In the genomic region with DNA sequence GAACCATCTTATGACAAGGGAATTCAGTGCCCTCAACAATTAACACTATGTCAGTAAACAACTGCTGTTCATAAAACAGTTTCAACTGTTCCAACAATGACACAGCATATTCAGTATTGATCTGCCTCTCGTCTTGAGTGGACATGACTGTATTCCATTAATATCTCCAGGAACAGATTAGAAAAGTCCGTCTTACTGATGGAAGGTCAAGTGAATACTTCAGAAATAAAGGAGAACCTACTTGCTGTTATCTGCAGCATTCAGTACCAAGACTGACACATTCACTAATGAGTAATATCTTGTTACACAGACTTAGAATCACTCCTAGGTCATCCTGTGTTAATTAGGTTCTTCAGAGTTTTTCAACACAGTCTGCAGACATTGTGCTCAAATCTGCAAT, we compare ENCODE assay signal across 8 cellular contexts. TPM values are rescaled to one million over a fixed set of nuclear protein-coding genes. Genes with fewer than 3 reads are reported as not detected.
DNase-seq lines count a peak whose midpoint lies in the region; ATAC-seq and TF ChIP-seq lines count a peak whose summit lies in the region.

No MANE protein-coding gene starts in this region.

- peaks cover 41% of the 10 kb centered on the region for H3K4me1 ChIP-seq in CD4-positive, CD25-positive, alpha-beta regulatory T cell (ENCODE audit: control insufficient read depth, insufficient read depth, low read length, poor library complexity, severe bottlenecking)

- peaks cover 19% of the 10 kb centered on the region for H3K36me3 Mint-ChIP-seq in CD4-positive, CD25-positive, alpha-beta regulatory T cell
- peaks cover 63% of the 10 kb centered on the region for H3K36me3 Mint-ChIP-seq in activated T-helper 17 cell treated with anti-CD3 and anti-CD28 coated beads, Interleukin-2, amount 50 U/mL, for 72 hours (ENCODE audit: low read depth)
- H3K36me3 Mint-ChIP-seq in type B pancreatic cell: peaks cover 12% of the 10 kb centered on the region

- peak overlapping the region; percentile 12 to 61 (median 15) for H3K27ac Mint-ChIP-seq in CD4-positive, CD25-positive, alpha-beta regulatory T cell
- peak overlapping the region; percentile 6 for H3K27ac Mint-ChIP-seq in activated T-helper 17 cell treated with anti-CD3 and anti-CD28 coated beads, Interleukin-2, amount 50 U/mL, for 72 hours
- no peak overlapping the region for H3K27ac Mint-ChIP-seq in type B pancreatic cell

- no peak for TF ChIP-seq CTCF in type B pancreatic cell (conservative IDR thresholded peaks at IDR 0.05)

- peaks cover 37% of the 10 kb centered on the region for H3K36me3 ChIP-seq in CD4-positive, CD25-positive, alpha-beta regulatory T cell (ENCODE audit: control insufficient read depth, insufficient read depth, low read length)

- DNase-seq in CD4-positive, CD25-positive, alpha-beta regulatory T cell: peak in 1 of 3 donors; percentile 8
- peak; percentile 15 for DNase-seq in HCEC 1CT
- peak; percentile 30 for DNase-seq in left kidney (ENCODE audit: low read depth, low spot score)
- DNase-seq in cerebellum (ENCODE audit: low spot score): no peak
- no peak for DNase-seq in type B pancreatic cell (ENCODE audit: extremely low spot score, unreplicated experiment)

- H3K9me3 ChIP-seq in CD4-positive, CD25-positive, alpha-beta regulatory T cell (ENCODE audit: control insufficient read depth in 2 of 2, low read length in 2 of 2): no peaks in the 10 kb centered on the region

- peak overlapping the region in 3 of 4 donors; percentile 1 to 20 (median 4) for H3K4me3 Mint-ChIP-seq in CD4-positive, CD25-positive, alpha-beta regulatory T cell
- peak overlapping the region; percentile 11 for H3K4me3 Mint-ChIP-seq in activated T-helper 17 cell treated with anti-CD3 and anti-CD28 coated beads, Interleukin-2, amount 50 U/mL, for 72 hours
- no peak overlapping the region for H3K4me3 Mint-ChIP-seq in type B pancreatic cell

- no peaks in the 10 kb centered on the region for H3K27me3 Mint-ChIP-seq in CD4-positive, CD25-positive, alpha-beta regulatory T cell
- H3K27me3 Mint-ChIP-seq in activated T-helper 17 cell treated with anti-CD3 and anti-CD28 coated beads, Interleukin-2, amount 50 U/mL, for 72 hours: no peaks in the 10 kb centered on the region
- no peaks in the 10 kb centered on the region for H3K27me3 Mint-ChIP-seq in type B pancreatic cell

- no peaks in the 10 kb centered on the region for H3K9me3 Mint-ChIP-seq in CD4-positive, CD25-positive, alpha-beta regulatory T cell
- H3K9me3 Mint-ChIP-seq in activated T-helper 17 cell treated with anti-CD3 and anti-CD28 coated beads, Interleukin-2, amount 50 U/mL, for 72 hours: no peaks in the 10 kb centered on the region
- H3K9me3 Mint-ChIP-seq in type B pancreatic cell: no peaks in the 10 kb centered on the region

- no peaks in the 10 kb centered on the region for H3K27me3 ChIP-seq in CD4-positive, CD25-positive, alpha-beta regulatory T cell (ENCODE audit: control insufficient read depth, insufficient read depth, low read length)

- H3K4me3 ChIP-seq in CD4-positive, CD25-positive, alpha-beta regulatory T cell (ENCODE audit: low read depth, low read length): peak overlapping the region; percentile 40

- H3K4me1 Mint-ChIP-seq in CD4-positive, CD25-positive, alpha-beta regulatory T cell: peaks cover 38 to 79% (median 47%) of the 10 kb centered on the region in 4 donors
- H3K4me1 Mint-ChIP-seq in activated T-helper 17 cell treated with anti-CD3 and anti-CD28 coated beads, Interleukin-2, amount 50 U/mL, for 72 hours: peaks cover 24% of the 10 kb centered on the region
- H3K4me1 Mint-ChIP-seq in type B pancreatic cell (ENCODE audit: unreplicated experiment): peaks cover 19% of the 10 kb centered on the region

- no peak overlapping the region for H3K27ac ChIP-seq in CD4-positive, CD25-positive, alpha-beta regulatory T cell (ENCODE audit: insufficient read depth, low read length, poor library complexity, severe bottlenecking)

- ATAC-seq in CD4-positive, CD25-positive, alpha-beta regulatory T cell (ENCODE audit: low read depth in 2 of 2): no peak
- ATAC-seq in activated T-helper 17 cell treated with anti-CD3 and anti-CD28 coated beads, Interleukin-2, amount 50 U/mL, for 72 hours (replicated peaks): peak; percentile 85
- ATAC-seq in GM19023 (IDR thresholded peaks at IDR 0.05; ENCODE audit: unreplicated experiment): no peak
- ATAC-seq in GM21825 (IDR thresholded peaks at IDR 0.05; ENCODE audit: unreplicated experiment): no peak

RNA-seq across cellular contexts. Expression of a gene that starts 12.1 kb away (rescaled TPM):
- total RNA-seq in CD4-positive, CD25-positive, alpha-beta regulatory T cell: 121 TPM
- polyA plus RNA-seq in CD4-positive, CD25-positive, alpha-beta regulatory T cell: 10 to 100 TPM; 17.2 to 28.5 (median 21.1) TPM
- 10 to 100 TPM; 33.6 to 50.8 TPM for total RNA-seq in activated T-helper 17 cell treated with anti-CD3 and anti-CD28 coated beads, Interleukin-2, amount 50 U/mL, for 72 hours
- total RNA-seq in cerebellum: 66.1 TPM
- 20.6 and 32.3 TPM in 2 replicates for total RNA-seq in type B pancreatic cell (ENCODE audit: low replicate concordance)

Comparison
In these comparisons a context has a peak if more than half of its experiments do, and no peak if none do; other contexts are left out.
1. DNase-seq: peak in HCEC 1CT (single experiment) and left kidney (single experiment); none in cerebellum (single experiment) and type B pancreatic cell (single experiment).